Comparison of ENCODE assay signal across 16 cellular contexts in genomic region chr22:17205432-17205831, GRCh38. TPM values are rescaled to one million over a fixed set of nuclear protein-coding genes. Genes with fewer than 3 reads are reported as not detected.
DNase-seq lines count a peak whose midpoint lies in the region; ATAC-seq and TF ChIP-seq lines count a peak whose summit lies in the region.
"Had no signal": no experiment of that assay in that cellular context is flagged by ENCODE, and none has a peak within 500 bp of the region (broad histone marks: within the 10 kb centered on the region; RNA-seq: fewer than 3 reads in every experiment).

No MANE protein-coding gene starts in this region.

- H3K27ac Mint-ChIP-seq in CD4-positive, alpha-beta T cell, result peak overlapping the region; percentile 44
- H3K27ac Mint-ChIP-seq in GM23338, result no peak overlapping the region
- H3K27ac Mint-ChIP-seq: endodermal cell; T-helper 1 cell treated with Interleukin-12 subunit alpha and Interleukin-12 subunit beta and Interleukin-4 antibody, amounts not matched to agents 30 μg/mL and 1 μg/mL, for 36 hours had no signal

- peaks cover 79% of the 10 kb centered on the region for H3K36me3 Mint-ChIP-seq in CD4-positive, alpha-beta T cell (ENCODE audit: low read depth)
- H3K36me3 Mint-ChIP-seq in GM23338 (ENCODE audit: low read depth), result no peaks in the 10 kb centered on the region

- H4K20me1 ChIP-seq in GM23338 (replicated peaks; ENCODE audit: insufficient read depth), result no peaks in the 10 kb centered on the region

- H3K9me3 Mint-ChIP-seq in CD4-positive, alpha-beta T cell, result no peaks in the 10 kb centered on the region
- H3K9me3 Mint-ChIP-seq in GM23338, result no peaks in the 10 kb centered on the region
- H3K9me3 Mint-ChIP-seq: endodermal cell; T-helper 1 cell treated with Interleukin-12 subunit alpha and Interleukin-12 subunit beta and Interleukin-4 antibody, amounts not matched to agents 30 μg/mL and 1 μg/mL, for 36 hours had no signal

- TF ChIP-seq CTCF in CD4-positive, alpha-beta T cell (IDR thresholded peaks at IDR 0.05), result no peak
- TF ChIP-seq CTCF in GM23338 (conservative IDR thresholded peaks at IDR 0.05; ENCODE audit: low read depth in 2 of 2), result peak in 1 of 2 experiments; percentile 23; a peak in 1 of 4 replicates
- peak; percentile 28 for TF ChIP-seq CTCF in epithelial cell of proximal tubule (conservative IDR thresholded peaks at IDR 0.05; ENCODE audit: low read depth, low read length)

- H3K79me2 ChIP-seq in GM23338 (replicated peaks; ENCODE audit: insufficient read depth), result no peaks in the 10 kb centered on the region

- DNase-seq in CD4-positive, alpha-beta T cell, result no peak
- DNase-seq in GM23338 (ENCODE audit: low spot score) (no peak), NCI-H2171 (lab: John Stamatoyannopoulos, UW) (peak; percentile 22), epithelial cell of proximal tubule (ENCODE audit: low read depth) (no peak), NCI-H774 (lab: John Stamatoyannopoulos, UW) (no peak)
- DNase-seq in activated T-cell treated with anti-CD3 and anti-CD28 coated beads, Interleukin-2, amount 50 U/mL, for 1 hour, result no peak
- DNase-seq: amniotic stem cell, Calu3, endodermal cell, head of caudate nucleus, mammary epithelial cell, transverse colon had no signal

- no peak for ATAC-seq in CD4-positive, alpha-beta T cell (ENCODE audit: poor library complexity)
- ATAC-seq in GM23338 (no peak), GM18867 (IDR thresholded peaks at IDR 0.05; ENCODE audit: unreplicated experiment) (no peak), HG03378 (IDR thresholded peaks at IDR 0.05; ENCODE audit: unreplicated experiment) (no peak)

- peaks cover 26% of the 10 kb centered on the region for H3K4me1 Mint-ChIP-seq in CD4-positive, alpha-beta T cell (ENCODE audit: low read depth)
- H3K4me1 Mint-ChIP-seq in GM23338, result peaks cover 25% of the 10 kb centered on the region

- peak overlapping the region; percentile 2 for H3K27ac ChIP-seq in CD4-positive, alpha-beta T cell (ENCODE audit: low read depth, low read length)
- peak overlapping the region; percentile 45; the same call in 1 of the 2 replicates for H3K27ac ChIP-seq in GM23338 (ENCODE audit: low read depth)
- H3K27ac ChIP-seq: prostate gland, transverse colon had no signal

- H2AFZ ChIP-seq in GM23338, result no peak overlapping the region

- no peaks in the 10 kb centered on the region for H3K9me3 ChIP-seq in CD4-positive, alpha-beta T cell (ENCODE audit: control insufficient read depth, low read length)
- H3K9me3 ChIP-seq: prostate gland, transverse colon had no signal

- CTCF ChIA-PET in CD4-positive, alpha-beta T cell (lab: Charles Lee), result interaction anchor here (0.6 to 0.9 kb wide), 2 partner anchors 13 to 229 kb away, joined by 3 to 4 read pairs; no protein-coding TSS in a partner anchor

- H3K4me3 ChIP-seq in GM23338 (no peak overlapping the region), epithelial cell of proximal tubule (ENCODE audit: low read depth, low read length) (no peak overlapping the region)
- H3K4me3 ChIP-seq: prostate gland, transverse colon had no signal

- POLR2A ChIA-PET in CD4-positive, alpha-beta T cell (lab: Charles Lee), result no interaction called here

- no peaks in the 10 kb centered on the region for H3K36me3 ChIP-seq in GM23338 (ENCODE audit: insufficient read depth)
- H3K36me3 ChIP-seq: prostate gland, transverse colon had no signal

- H3K4me2 ChIP-seq in GM23338, result no peak overlapping the region

- no peak overlapping the region for H3K4me3 Mint-ChIP-seq in CD4-positive, alpha-beta T cell
- no peak overlapping the region for H3K4me3 Mint-ChIP-seq in GM23338
- H3K4me3 Mint-ChIP-seq: endodermal cell; T-helper 1 cell treated with Interleukin-12 subunit alpha and Interleukin-12 subunit beta and Interleukin-4 antibody, amounts not matched to agents 30 μg/mL and 1 μg/mL, for 36 hours had no signal

- H3K27me3 Mint-ChIP-seq in CD4-positive, alpha-beta T cell, result no peaks in the 10 kb centered on the region
- peaks cover 7% of the 10 kb centered on the region for H3K27me3 Mint-ChIP-seq in GM23338 (ENCODE audit: insufficient read depth, low read depth, poor library complexity)

- intact Hi-C loops in CD4-positive, alpha-beta T cell (cut with DNase I, micrococcal nuclease), result no loop called here

- H3F3A ChIP-seq in GM23338 (replicated peaks; ENCODE audit: low read depth), result 0 out of 2 replicates have a peak, but pooled peaks cover 5% of the 10 kb centered on the region

- peaks cover 21% of the 10 kb centered on the region for H3K4me1 ChIP-seq in GM23338 (ENCODE audit: insufficient read depth)
- H3K4me1 ChIP-seq: prostate gland, transverse colon had no signal

- no peaks in the 10 kb centered on the region for H3K27me3 ChIP-seq in CD4-positive, alpha-beta T cell (ENCODE audit: control insufficient read depth, insufficient read depth, low read length)
- no peaks in the 10 kb centered on the region for H3K27me3 ChIP-seq in GM23338 (ENCODE audit: insufficient read depth)
- H3K27me3 ChIP-seq: transverse colon had no signal

- H3K9me2 ChIP-seq in GM23338 (ENCODE audit: insufficient read depth), result no peaks in the 10 kb centered on the region; the same call in 1 of the 2 replicates

TF ChIP-seq in GM23338, 12 proteins besides CTCF, POLR2A, EP300 and RAD21 (continues in another document):
- TF ChIP-seq NANOG (IDR thresholded peaks at IDR 0.05; ENCODE audit: borderline replicate concordance), result no peak
- no peak for TF ChIP-seq EZH2 (IDR thresholded peaks at IDR 0.05; ENCODE audit: low read depth, unreplicated experiment)
- no peak for TF ChIP-seq POLR2AphosphoS5 (IDR thresholded peaks at IDR 0.05; ENCODE audit: low read depth)
- TF ChIP-seq, protein P1, sequence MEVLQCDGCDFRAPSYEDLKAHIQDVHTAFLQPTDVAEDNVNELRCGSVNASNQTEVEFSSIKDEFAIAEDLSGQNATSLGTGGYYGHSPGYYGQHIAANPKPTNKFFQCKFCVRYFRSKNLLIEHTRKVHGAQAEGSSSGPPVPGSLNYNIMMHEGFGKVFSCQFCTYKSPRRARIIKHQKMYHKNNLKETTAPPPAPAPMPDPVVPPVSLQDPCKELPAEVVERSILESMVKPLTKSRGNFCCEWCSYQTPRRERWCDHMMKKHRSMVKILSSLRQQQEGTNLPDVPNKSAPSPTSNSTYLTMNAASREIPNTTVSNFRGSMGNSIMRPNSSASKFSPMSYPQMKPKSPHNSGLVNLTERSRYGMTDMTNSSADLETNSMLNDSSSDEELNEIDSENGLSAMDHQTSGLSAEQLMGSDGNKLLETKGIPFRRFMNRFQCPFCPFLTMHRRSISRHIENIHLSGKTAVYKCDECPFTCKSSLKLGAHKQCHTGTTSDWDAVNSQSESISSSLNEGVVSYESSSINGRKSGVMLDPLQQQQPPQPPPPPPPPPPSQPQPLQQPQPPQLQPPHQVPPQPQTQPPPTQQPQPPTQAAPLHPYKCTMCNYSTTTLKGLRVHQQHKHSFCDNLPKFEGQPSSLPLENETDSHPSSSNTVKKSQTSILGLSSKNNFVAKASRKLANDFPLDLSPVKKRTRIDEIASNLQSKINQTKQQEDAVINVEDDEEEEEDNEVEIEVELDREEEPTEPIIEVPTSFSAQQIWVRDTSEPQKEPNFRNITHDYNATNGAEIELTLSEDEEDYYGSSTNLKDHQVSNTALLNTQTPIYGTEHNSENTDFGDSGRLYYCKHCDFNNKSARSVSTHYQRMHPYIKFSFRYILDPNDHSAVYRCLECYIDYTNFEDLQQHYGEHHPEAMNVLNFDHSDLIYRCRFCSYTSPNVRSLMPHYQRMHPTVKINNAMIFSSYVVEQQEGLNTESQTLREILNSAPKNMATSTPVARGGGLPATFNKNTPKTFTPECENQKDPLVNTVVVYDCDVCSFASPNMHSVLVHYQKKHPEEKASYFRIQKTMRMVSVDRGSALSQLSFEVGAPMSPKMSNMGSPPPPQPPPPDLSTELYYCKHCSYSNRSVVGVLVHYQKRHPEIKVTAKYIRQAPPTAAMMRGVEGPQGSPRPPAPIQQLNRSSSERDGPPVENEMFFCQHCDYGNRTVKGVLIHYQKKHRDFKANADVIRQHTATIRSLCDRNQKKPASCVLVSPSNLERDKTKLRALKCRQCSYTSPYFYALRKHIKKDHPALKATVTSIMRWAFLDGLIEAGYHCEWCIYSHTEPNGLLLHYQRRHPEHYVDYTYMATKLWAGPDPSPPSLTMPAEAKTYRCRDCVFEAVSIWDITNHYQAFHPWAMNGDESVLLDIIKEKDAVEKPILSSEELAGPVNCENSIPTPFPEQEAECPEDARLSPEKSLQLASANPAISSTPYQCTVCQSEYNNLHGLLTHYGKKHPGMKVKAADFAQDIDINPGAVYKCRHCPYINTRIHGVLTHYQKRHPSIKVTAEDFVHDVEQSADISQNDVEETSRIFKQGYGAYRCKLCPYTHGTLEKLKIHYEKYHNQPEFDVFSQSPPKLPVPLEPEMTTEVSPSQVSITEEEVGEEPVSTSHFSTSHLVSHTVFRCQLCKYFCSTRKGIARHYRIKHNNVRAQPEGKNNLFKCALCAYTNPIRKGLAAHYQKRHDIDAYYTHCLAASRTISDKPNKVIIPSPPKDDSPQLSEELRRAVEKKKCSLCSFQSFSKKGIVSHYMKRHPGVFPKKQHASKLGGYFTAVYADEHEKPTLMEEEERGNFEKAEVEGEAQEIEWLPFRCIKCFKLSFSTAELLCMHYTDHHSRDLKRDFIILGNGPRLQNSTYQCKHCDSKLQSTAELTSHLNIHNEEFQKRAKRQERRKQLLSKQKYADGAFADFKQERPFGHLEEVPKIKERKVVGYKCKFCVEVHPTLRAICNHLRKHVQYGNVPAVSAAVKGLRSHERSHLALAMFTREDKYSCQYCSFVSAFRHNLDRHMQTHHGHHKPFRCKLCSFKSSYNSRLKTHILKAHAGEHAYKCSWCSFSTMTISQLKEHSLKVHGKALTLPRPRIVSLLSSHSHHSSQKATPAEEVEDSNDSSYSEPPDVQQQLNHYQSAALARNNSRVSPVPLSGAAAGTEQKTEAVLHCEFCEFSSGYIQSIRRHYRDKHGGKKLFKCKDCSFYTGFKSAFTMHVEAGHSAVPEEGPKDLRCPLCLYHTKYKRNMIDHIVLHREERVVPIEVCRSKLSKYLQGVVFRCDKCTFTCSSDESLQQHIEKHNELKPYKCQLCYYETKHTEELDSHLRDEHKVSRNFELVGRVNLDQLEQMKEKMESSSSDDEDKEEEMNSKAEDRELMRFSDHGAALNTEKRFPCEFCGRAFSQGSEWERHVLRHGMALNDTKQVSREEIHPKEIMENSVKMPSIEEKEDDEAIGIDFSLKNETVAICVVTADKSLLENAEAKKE (CRISPR knock-in tag; IDR thresholded peaks at IDR 0.05), result no peak

RNA-seq across cellular contexts. Expression of gene ADA2, which starts 13.8 kb away (rescaled TPM):
- total RNA-seq in CD4-positive, alpha-beta T cell, result 10 to 100 TPM; 64.4 to 66.0 TPM
- total RNA-seq in GM23338 (2014; rRNA removed; shearing (Covaris generic)), result 29.3 and 42.6 TPM in 2 replicates
- 10.7 and 11.2 TPM in 2 replicates for polyA plus RNA-seq in GM23338 (2016; fragmentation: Nextera tagmentation; extraction: Ambion mirVana)
- total RNA-seq in epithelial cell of proximal tubule, result 3.0 and 16.3 TPM in 2 replicates
- total RNA-seq: Calu3 had no signal

RNA-seq across cellular contexts. Expression of gene HDHD5, which starts 46.4 kb away (rescaled TPM):
- total RNA-seq in CD4-positive, alpha-beta T cell, result 10 to 100 TPM; 11.0 to 11.6 TPM
- total RNA-seq in GM23338 (2014; rRNA removed; shearing (Covaris generic)), result 102 and 116 TPM in 2 replicates
- polyA plus RNA-seq in GM23338 (2016; fragmentation: Nextera tagmentation; extraction: Ambion mirVana), result 54.9 and 70.0 TPM in 2 replicates
- 67.1 and 76.2 TPM in 2 replicates for total RNA-seq in epithelial cell of proximal tubule
